Comparison of ENCODE assay signal across 1 cellular context in the genomic region with DNA sequence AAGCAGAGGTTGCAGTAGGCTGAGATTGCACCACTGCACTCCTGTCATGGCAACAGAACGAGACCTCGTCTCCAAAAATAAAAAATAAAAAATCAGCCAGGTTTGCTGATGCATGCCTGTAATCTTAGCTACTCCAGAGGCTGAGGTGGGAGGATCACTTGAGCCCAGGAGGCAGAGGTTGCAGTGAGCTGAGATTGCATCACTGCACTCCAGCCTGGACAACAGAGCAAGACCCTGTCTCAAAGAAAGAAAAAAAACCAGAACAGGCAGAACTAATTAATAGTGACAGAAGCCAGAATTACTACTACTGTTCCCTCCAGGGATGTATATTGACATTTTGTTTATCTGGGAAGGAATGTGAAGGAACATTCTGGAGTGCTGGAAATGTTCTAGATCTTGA. TPM values are rescaled to one million over a fixed set of nuclear protein-coding genes. Genes with fewer than 3 reads are reported as not detected.
"Had no signal": no experiment of that assay in that cellular context is flagged by ENCODE, and none has a peak within 500 bp of the region (broad histone marks: within the 10 kb centered on the region; RNA-seq: fewer than 3 reads in every experiment).

No MANE protein-coding gene starts in this region.

RNA-seq across cellular contexts. Expression of gene SCUBE2, which starts 7.1 kb away (rescaled TPM):
- total RNA-seq: NCI-H460 had no signal
